8 cellular contexts compared by ENCODE assay signal in the genomic region with DNA sequence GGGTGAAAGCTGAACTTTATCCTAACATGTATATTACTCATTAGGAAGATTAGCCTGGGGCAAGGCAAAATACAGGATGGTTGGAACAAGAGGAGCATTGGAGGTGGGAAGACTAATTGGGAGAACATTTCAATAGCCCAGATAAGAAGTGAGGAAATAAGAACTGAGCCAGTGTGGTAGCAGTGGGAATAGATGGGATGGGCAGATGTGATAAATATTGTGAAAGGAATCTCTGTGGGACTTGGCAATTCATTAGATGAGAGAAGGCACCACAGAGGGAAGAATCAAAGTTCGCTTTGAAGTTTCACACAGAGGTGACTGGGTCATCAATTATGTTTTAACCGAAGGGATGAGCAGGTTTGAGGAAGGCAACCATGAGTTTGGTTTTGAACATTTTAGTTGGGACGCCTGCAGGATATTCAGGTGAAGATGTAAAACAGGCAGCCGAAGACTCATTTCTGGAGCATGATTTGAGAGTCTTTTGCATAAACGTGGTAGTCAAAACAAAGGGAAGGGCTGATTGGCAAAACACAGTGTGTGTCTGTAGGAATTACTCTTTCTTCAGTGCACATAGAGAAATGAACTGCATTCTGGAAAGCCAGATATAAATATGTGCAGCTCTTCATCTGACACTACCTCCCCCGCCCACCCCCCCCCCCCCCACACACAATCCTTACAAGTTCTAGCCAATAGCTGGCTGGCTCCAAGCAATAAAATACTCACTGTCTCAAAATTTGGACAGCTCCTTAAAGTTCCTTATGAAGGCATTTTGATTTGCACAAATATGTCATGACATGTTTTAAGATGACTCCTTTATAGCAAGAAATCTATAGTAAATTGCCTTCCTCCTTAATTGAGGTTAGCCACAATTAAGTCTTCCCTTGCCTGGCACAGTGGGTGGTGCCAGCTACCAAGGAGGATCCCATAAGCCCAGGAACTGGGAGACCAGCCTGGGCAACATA. TPM values are rescaled to one million over a fixed set of nuclear protein-coding genes. Genes with fewer than 3 reads are reported as not detected.
DNase-seq lines count a peak whose midpoint lies in the region; ATAC-seq and TF ChIP-seq lines count a peak whose summit lies in the region.

No MANE protein-coding gene starts in this region.

- H3K4me3 ChIP-seq in A673 (ENCODE audit: low read depth, low read length, poor library complexity, severe bottlenecking): peak overlapping the region; percentile 97
- peak overlapping the region; percentile 19 for H3K4me3 ChIP-seq in GM12875 (ENCODE audit: low read depth, low read length)
- peak overlapping the region in 55 of 59 donors; percentile 15 to 97 (median 89) for H3K4me3 ChIP-seq in dorsolateral prefrontal cortex
- peak overlapping the region; percentile 73 for H3K4me3 ChIP-seq in retinal pigment epithelial cell (ENCODE audit: low read length)
- H3K4me3 ChIP-seq in effector memory CD4-positive, alpha-beta T cell (ENCODE audit: insufficient read depth, low read depth, low read length, poor library complexity, severe bottlenecking): no peak overlapping the region

- no peaks in the 10 kb centered on the region for H3K9me3 ChIP-seq in A673 (ENCODE audit: low read depth, low read length, poor library complexity, severe bottlenecking)
- H3K9me3 ChIP-seq in effector memory CD4-positive, alpha-beta T cell (ENCODE audit: control insufficient read depth, low read length): no peaks in the 10 kb centered on the region

- intact Hi-C loops in A673 (cut with micrococcal nuclease; ENCODE audit: unreplicated experiment): no loop called here
- intact Hi-C loops in dorsolateral prefrontal cortex (cut with DNase I): loop anchor here (5.0 kb wide), 4 partner anchors 45 to 145 kb away; a partner anchor contains a TSS
- intact Hi-C loops in left colon (cut with DNase I, micrococcal nuclease): no loop called here

- H3K27me3 ChIP-seq in A673 (replicated peaks; ENCODE audit: insufficient read depth, low read depth, low read length, poor library complexity): no peaks in the 10 kb centered on the region
- H3K27me3 ChIP-seq in dorsolateral prefrontal cortex: no peaks in the 10 kb centered on the region
- H3K27me3 ChIP-seq in effector memory CD4-positive, alpha-beta T cell (replicated peaks; ENCODE audit: control insufficient read depth, insufficient read depth, low read length, poor library complexity, severe bottlenecking): no peaks in the 10 kb centered on the region

- DNase-seq in A673 (ENCODE audit: low spot score): peak; percentile 84
- peak; percentile 29 for DNase-seq in NCI-H69 (lab: John Stamatoyannopoulos, UW)
- no peak for DNase-seq in dorsolateral prefrontal cortex
- DNase-seq in retinal pigment epithelial cell (ENCODE audit: low read depth): no peak
- DNase-seq in left colon: no peak
- no peak for DNase-seq in effector memory CD4-positive, alpha-beta T cell

- ATAC-seq in left colon (no peak), HG03196 (IDR thresholded peaks at IDR 0.05; ENCODE audit: unreplicated experiment) (no peak)

- BruUV-seq in A673 (replicated peaks; lab: Mats Ljungman, UMichigan): TSS peak; percentile 89

- no peaks in the 10 kb centered on the region for H3K36me3 ChIP-seq in A673 (ENCODE audit: insufficient read depth, low read length, poor library complexity, severe bottlenecking)
- no peaks in the 10 kb centered on the region for H3K36me3 ChIP-seq in effector memory CD4-positive, alpha-beta T cell (ENCODE audit: control insufficient read depth, insufficient read depth, low read length)

- H3K27ac ChIP-seq in A673 (ENCODE audit: low read depth, low read length, poor library complexity, severe bottlenecking) (peak overlapping the region; percentile 49), dorsolateral prefrontal cortex (peak overlapping the region in 3 of 59 donors; percentile 96 to 97 (median 96))
- H3K27ac ChIP-seq in effector memory CD4-positive, alpha-beta T cell (ENCODE audit: insufficient read depth, low read length, poor library complexity, severe bottlenecking): no peak overlapping the region

- POLR2A ChIA-PET in A673 (lab: Charles Lee; ENCODE audit: low non-redundant PET): interaction anchor here (0.6 kb wide), 2 partner anchors 9 to 941 kb away, joined by 4 to 19 read pairs; no protein-coding TSS in a partner anchor

- peaks cover 18% of the 10 kb centered on the region for H3K4me1 ChIP-seq in A673 (ENCODE audit: insufficient read depth, low read length, poor library complexity, severe bottlenecking)
- peaks cover 9% of the 10 kb centered on the region for H3K4me1 ChIP-seq in effector memory CD4-positive, alpha-beta T cell (ENCODE audit: control insufficient read depth, insufficient read depth, low read length, poor library complexity, severe bottlenecking)

- TF ChIP-seq CTCF in A673 (conservative IDR thresholded peaks at IDR 0.05; ENCODE audit: low read depth, low read length) (no peak), GM12875 (IDR thresholded peaks at IDR 0.05; ENCODE audit: borderline replicate concordance, insufficient read depth, low read depth, low read length) (no peak), dorsolateral prefrontal cortex (IDR thresholded peaks at IDR 0.05 in 54 of 56, conservative IDR thresholded peaks at IDR 0.05 in 2 of 56; ENCODE audit: low read depth in 1 of 56, partially characterized antibody in 56 of 56) (no peak), retinal pigment epithelial cell (conservative IDR thresholded peaks at IDR 0.05; ENCODE audit: low read depth, low read length) (no peak)

- CTCF ChIA-PET in A673 (lab: Charles Lee): interaction anchor here (0.5 to 0.9 kb wide), 2 partner anchors 69 to 99 kb away, joined by 3 read pairs; no protein-coding TSS in a partner anchor

RNA-seq across cellular contexts. Expression of a gene that starts 1.9 kb away (rescaled TPM):
- total RNA-seq in A673 (2021): 69.5 and 78.1 TPM in 2 replicates
- 10 to 100 TPM; 25.8 to 83.3 (median 55.1) TPM for total RNA-seq in dorsolateral prefrontal cortex
- 10 to 100 TPM; 10.8 to 12.5 TPM for total RNA-seq in left colon

Comparison
In these comparisons a context has a peak if more than half of its experiments do, and no peak if none do; other contexts are left out.
1. DNase-seq: peak in A673 (single experiment) and NCI-H69 (single experiment); none in dorsolateral prefrontal cortex (0 of 10), retinal pigment epithelial cell (single experiment), left colon (0 of 2) and effector memory CD4-positive, alpha-beta T cell (0 of 3).
2. intact Hi-C loops: an anchor here in dorsolateral prefrontal cortex (5.0 kb wide); none called in A673 and left colon.